In the genomic region with DNA sequence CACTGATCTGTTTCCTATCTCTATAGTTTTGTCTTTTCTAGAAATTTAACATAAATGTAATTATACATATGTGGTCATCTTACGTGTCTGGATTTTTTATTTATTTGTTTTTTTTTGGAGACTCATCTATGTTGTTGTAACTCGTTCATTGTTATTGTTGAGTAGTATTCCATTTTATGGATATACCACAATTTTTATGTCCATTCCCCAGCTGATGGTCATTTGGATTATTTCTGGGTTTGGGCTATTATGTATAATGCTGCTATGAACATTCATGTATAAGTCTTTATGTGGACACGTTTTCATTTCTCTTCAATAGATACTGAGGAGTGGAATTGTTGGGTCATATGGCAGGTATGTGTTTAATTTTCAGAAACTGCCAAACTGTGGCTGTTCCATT, we compare ENCODE assay signal across 11 cellular contexts.
"Had no signal": no experiment of that assay in that cellular context is flagged by ENCODE, and none has a peak within 500 bp of the region (broad histone marks: within the 10 kb centered on the region; RNA-seq: fewer than 3 reads in every experiment).

No MANE protein-coding gene starts in this region.

- H2AFZ ChIP-seq: GM23248, GM23338 had no signal

- H3K4me1 ChIP-seq: HAP-1 had no signal

- H3K9me3 ChIP-seq: HAP-1 had no signal

- DNase-seq: GM23248, GOT3, H7, H9, HCEC 1CT, HFFc6 had no signal

- ATAC-seq: GM23338, HCT116 had no signal

- H3K4me3 ChIP-seq: GM23248, GM23338, HAP-1 had no signal

- FAIRE-seq: H1, H54 had no signal

- H3K36me3 ChIP-seq: HAP-1 had no signal

- H3K9ac ChIP-seq: GM23248 had no signal

- H3K4me2 ChIP-seq: GM23338 had no signal

- H3K27ac ChIP-seq: GM23248 had no signal
